In genomic region chr9:35793461-35793860, GRCh38 we compare ENCODE assay signal across 1 cellular context.
TF ChIP-seq lines count a peak whose summit lies in the region.

No MANE protein-coding gene starts in this region.

TF ChIP-seq in IMR-90, 13 proteins besides CTCF, POLR2A, EP300 and RAD21:
- no peak for TF ChIP-seq ELK1 (IDR thresholded peaks at IDR 0.05; ENCODE audit: borderline replicate concordance, low read depth, low read length)
- no peak for TF ChIP-seq CEBPB (IDR thresholded peaks at IDR 0.05; ENCODE audit: low read depth, low read length)
- TF ChIP-seq FOS (IDR thresholded peaks at IDR 0.05; ENCODE audit: low read depth, low read length): no peak
- TF ChIP-seq RCOR1 (IDR thresholded peaks at IDR 0.05; ENCODE audit: insufficient replicate concordance, low read length): no peak
- no peak for TF ChIP-seq USF2 (IDR thresholded peaks at IDR 0.05; ENCODE audit: low read depth, low read length)
- no peak for TF ChIP-seq MXI1 (IDR thresholded peaks at IDR 0.05; ENCODE audit: borderline replicate concordance, low read depth, low read length)
- no peak for TF ChIP-seq RFX5 (IDR thresholded peaks at IDR 0.05; ENCODE audit: low read depth, low read length)
- TF ChIP-seq MAFK (IDR thresholded peaks at IDR 0.05; ENCODE audit: low read depth, low read length): no peak
- TF ChIP-seq CHD1 (IDR thresholded peaks at IDR 0.05; ENCODE audit: low read depth, low read length): no peak
- TF ChIP-seq NFE2L2 (IDR thresholded peaks at IDR 0.05; ENCODE audit: low read depth, low read length): no peak
- no peak for TF ChIP-seq MAZ (IDR thresholded peaks at IDR 0.05; ENCODE audit: borderline replicate concordance, low read depth, low read length)
- no peak for TF ChIP-seq SMC3 (IDR thresholded peaks at IDR 0.05; ENCODE audit: low read depth, low read length)
- TF ChIP-seq BHLHE40 (IDR thresholded peaks at IDR 0.05; ENCODE audit: low read depth, low read length): no peak
